Comparison of ENCODE assay signal across 4 cellular contexts in the genomic region with DNA sequence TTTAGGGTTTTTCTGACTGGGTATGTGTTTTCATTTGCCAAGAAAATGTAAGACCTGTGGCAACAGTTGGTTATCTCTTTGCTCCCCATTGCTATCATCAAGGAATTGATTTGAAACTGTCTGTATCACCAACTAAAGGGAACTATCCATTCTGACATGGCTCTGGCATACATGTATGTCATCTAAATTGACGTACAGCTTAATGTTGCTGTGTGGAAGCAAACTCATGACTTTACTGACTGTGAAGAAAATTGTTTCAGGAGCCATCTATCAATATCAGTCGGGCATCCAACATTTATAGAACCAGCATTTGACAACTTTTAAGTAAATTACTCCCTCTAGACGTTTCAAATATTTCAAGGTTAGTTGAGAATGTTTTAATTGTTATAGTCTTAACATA.
"Had no signal": no experiment of that assay in that cellular context is flagged by ENCODE, and none has a peak within 500 bp of the region (broad histone marks: within the 10 kb centered on the region; RNA-seq: fewer than 3 reads in every experiment).

No MANE protein-coding gene starts in this region.

- H3K9ac ChIP-seq: KMS-11 had no signal

- ATAC-seq: HepG2, K562 had no signal

- H3K4me3 ChIP-seq: K562 had no signal

- H3K27ac ChIP-seq: HL-60, KMS-11 had no signal

- H3K4me2 ChIP-seq: KMS-11 had no signal
